30 cellular contexts compared by ENCODE assay signal in the genomic region with DNA sequence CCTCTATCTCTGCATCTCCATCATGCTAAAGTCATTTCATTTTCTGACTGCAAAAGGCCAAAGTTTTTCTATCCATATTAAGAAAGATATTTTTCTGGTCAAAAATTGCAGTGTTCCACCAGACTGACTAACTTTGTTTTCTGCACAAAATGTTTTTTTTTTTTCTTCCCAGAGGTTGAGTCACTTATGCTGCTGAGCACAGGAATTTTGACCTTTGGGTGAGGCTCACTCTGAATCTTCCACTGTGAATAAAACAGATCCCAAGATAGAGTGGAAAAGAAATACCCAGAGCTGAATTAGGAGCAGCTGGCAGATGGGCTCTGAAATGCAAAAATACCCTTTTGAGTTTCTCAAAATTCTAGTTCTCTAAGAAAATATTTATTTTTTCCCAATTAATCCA.
"Had no signal": no experiment of that assay in that cellular context is flagged by ENCODE, and none has a peak within 500 bp of the region (broad histone marks: within the 10 kb centered on the region; RNA-seq: fewer than 3 reads in every experiment).

No MANE protein-coding gene starts in this region.

- H3K9me3 ChIP-seq: Peyer's patch, SJSA1, SK-N-SH had no signal

- H3K36me3 ChIP-seq: brain microvascular endothelial cell, Peyer's patch, SJSA1 had no signal

- H3K4me2 ChIP-seq: SK-N-SH had no signal

- H3K27ac ChIP-seq: brain microvascular endothelial cell, Peyer's patch, SJSA1 had no signal

- FAIRE-seq: astrocyte, TTC549 had no signal

- DNase-seq: activated CD4-positive, alpha-beta T cell treated with anti-CD3 and anti-CD28 coated beads, Interleukin-2, amount 10 ng/mL, durations not matched to agents 24 days and 14 days; activated CD4-positive, alpha-beta T cell treated with anti-CD3 and anti-CD28 coated beads, Interleukin-2, amount 50 U/mL, for 4 hours; activated CD8-positive, alpha-beta T cell treated with anti-CD3 and anti-CD28 coated beads for 36 hours; activated gamma-delta T cell; activated naive CD4-positive, alpha-beta T cell treated with Interleukin-2 at 50 U/mL for 16 hours; activated naive CD8-positive, alpha-beta T cell treated with anti-CD3 and anti-CD28 coated beads, Interleukin-2, amount 10 ng/mL, durations not matched to agents 7 days and 5 days; activated T-cell treated with anti-CD3 and anti-CD28 coated beads, Interleukin-2, amount 50 U/mL, for 1 hour; brain microvascular endothelial cell; central memory CD4-positive, alpha-beta T cell; Kasumi-1; MM.1S; NCI-H1092 treated with DMSO at 0.1 percent for 48 hours; NCI-H1417; NCI-H146; NCI-H187; NCI-H2029 treated with DMSO at 0.1 percent for 48 hours; NCI-H2107; NCI-H2171; NCI-H510A; NCI-H526; NCI-H748 treated with DMSO at 0.1 percent for 48 hours; NK-92 treated with Interleukin-12 subunit alpha and Interleukin-12 subunit beta, amount 100 ng/mL, for 24 hours; PC-3; Peyer's patch; RPMI8226; SHP77 treated with DMSO at 0.1 percent for 48 hours; SK-N-SH had no signal

- H3K9ac ChIP-seq: SK-N-SH had no signal

- H3K27me3 ChIP-seq: brain microvascular endothelial cell, Peyer's patch, SJSA1 had no signal

- H3K4me1 ChIP-seq: Peyer's patch, SJSA1 had no signal

- H3K4me3 ChIP-seq: Peyer's patch, SJSA1 had no signal

- ATAC-seq: activated CD8-positive, alpha-beta T cell treated with anti-CD3 and anti-CD28 coated beads for 36 hours; PC-3 had no signal
